ENCODE assay signal across 20 cellular contexts in genomic region chr7:1937252-1937605, GRCh38.
DNase-seq lines count a peak whose midpoint lies in the region; ATAC-seq, FAIRE-seq and TF ChIP-seq lines count a peak whose summit lies in the region.
"Had no signal": no experiment of that assay in that cellular context is flagged by ENCODE, and none has a peak within 500 bp of the region (broad histone marks: within the 10 kb centered on the region; RNA-seq: fewer than 3 reads in every experiment).

No MANE protein-coding gene starts in this region.

- TF ChIP-seq POLR2A in testis (IDR thresholded peaks at IDR 0.05), result no peak

- intact Hi-C loops in left ventricle myocardium inferior (cut with micrococcal nuclease) (no loop called here), cardiac septum (cut with DNase I) (no loop called here), kidney (cut with DNase I) (no loop called here), testis (cut with DNase I; ENCODE audit: low total_unique reads) (no loop called here)

- H3K27me3 ChIP-seq in left ventricle myocardium inferior (ENCODE audit: low read depth) (no peaks in the 10 kb centered on the region), SJCRH30 (no peaks in the 10 kb centered on the region), testis (no peaks in the 10 kb centered on the region)

- ATAC-seq in HG02759 (IDR thresholded peaks at IDR 0.05; ENCODE audit: unreplicated experiment), result no peak

- H3K9me3 ChIP-seq in left ventricle myocardium inferior (replicated peaks) (no peaks in the 10 kb centered on the region), kidney (ENCODE audit: control insufficient read depth in 1 of 2, low read length in 2 of 2) (no peaks in the 10 kb centered on the region), SJCRH30 (replicated peaks) (no peaks in the 10 kb centered on the region), testis (no peaks in the 10 kb centered on the region)
- H3K9me3 ChIP-seq: SK-N-SH had no signal

- no peak for TF ChIP-seq CTCF in left ventricle myocardium inferior (IDR thresholded peaks at IDR 0.05; ENCODE audit: borderline replicate concordance)
- TF ChIP-seq CTCF in kidney (IDR thresholded peaks at IDR 0.05; ENCODE audit: borderline replicate concordance, extremely low read depth, insufficient read depth), result no peak
- no peak for TF ChIP-seq CTCF in testis (IDR thresholded peaks at IDR 0.05)

- H3K4me1 ChIP-seq in left ventricle myocardium inferior, result peaks cover 30% of the 10 kb centered on the region
- H3K4me1 ChIP-seq in kidney (ENCODE audit: control insufficient read depth in 1 of 2, insufficient read depth in 1 of 2, low read depth in 1 of 2, low read length in 2 of 2), result no peaks in the 10 kb centered on the region
- peaks cover 9% of the 10 kb centered on the region for H3K4me1 ChIP-seq in SJCRH30
- peaks cover 16% of the 10 kb centered on the region for H3K4me1 ChIP-seq in testis

- WGBS in testis, 2 donors, result 90 to 100% methylated on average over 1 to 11 of the region's 11 CpGs

- H3K27ac ChIP-seq in left ventricle myocardium inferior (replicated peaks) (no peak overlapping the region), kidney (ENCODE audit: low read depth in 2 of 2, low read length in 2 of 2) (no peak overlapping the region), SJCRH30 (no peak overlapping the region), testis (no peak overlapping the region)
- H3K27ac ChIP-seq: HL-60 had no signal

- H3K9ac ChIP-seq in kidney (ENCODE audit: low read length in 2 of 2), result no peak overlapping the region
- H3K9ac ChIP-seq: SK-N-SH had no signal

- FAIRE-seq in HTR-8/SVneo (lab: Jason Lieb, UNC), result peak; percentile 51
- FAIRE-seq in kidney (lab: Jason Lieb, UNC), result no peak
- FAIRE-seq in urothelium cell line (lab: Jason Lieb, UNC), result peak; percentile 88
- FAIRE-seq: D721Med, TTC549 had no signal

- peak; percentile 7 for DNase-seq in left ventricle myocardium inferior
- DNase-seq in cardiac septum (ENCODE audit: low spot score), result no peak
- DNase-seq in HTR-8/SVneo (ENCODE audit: insufficient read length, low spot score), result no peak
- peak; percentile 57 for DNase-seq in kidney
- DNase-seq in urothelium cell line (ENCODE audit: low spot score), result no peak
- DNase-seq in SJCRH30, result no peak
- DNase-seq in testis, result no peak
- DNase-seq: activated CD8-positive, alpha-beta memory T cell treated with anti-CD3 and anti-CD28 coated beads, Interleukin-2, amount 50 U/mL, for 4 hours; activated naive CD4-positive, alpha-beta T cell; HFFc6; left colon; MM.1S; NCI-H1436 treated with DMSO at 0.1 percent for 48 hours; NCI-H524 treated with DMSO at 0.1 percent for 48 hours; nucleus accumbens; SK-N-SH had no signal

- H3K4me3 ChIP-seq in left ventricle myocardium inferior (no peak overlapping the region), kidney (ENCODE audit: low read length in 2 of 2) (no peak overlapping the region), SJCRH30 (no peak overlapping the region), testis (no peak overlapping the region)

- H3K36me3 ChIP-seq in left ventricle myocardium inferior, result peaks cover 7% of the 10 kb centered on the region
- H3K36me3 ChIP-seq in kidney (ENCODE audit: control insufficient read depth in 1 of 2, insufficient read depth in 2 of 2, low read length in 2 of 2), result no peaks in the 10 kb centered on the region
- H3K36me3 ChIP-seq in SJCRH30, result no peaks in the 10 kb centered on the region
- no peaks in the 10 kb centered on the region for H3K36me3 ChIP-seq in testis (ENCODE audit: low read depth, missing control alignments)

Comparison
In these comparisons a context has a peak if more than half of its experiments do, and no peak if none do; other contexts are left out.
1. DNase-seq: peak in left ventricle myocardium inferior (single experiment) and kidney (single experiment); none in cardiac septum (single experiment), HTR-8/SVneo (single experiment), urothelium cell line (single experiment), SJCRH30 (0 of 2) and testis (single experiment).